In the genomic region with DNA sequence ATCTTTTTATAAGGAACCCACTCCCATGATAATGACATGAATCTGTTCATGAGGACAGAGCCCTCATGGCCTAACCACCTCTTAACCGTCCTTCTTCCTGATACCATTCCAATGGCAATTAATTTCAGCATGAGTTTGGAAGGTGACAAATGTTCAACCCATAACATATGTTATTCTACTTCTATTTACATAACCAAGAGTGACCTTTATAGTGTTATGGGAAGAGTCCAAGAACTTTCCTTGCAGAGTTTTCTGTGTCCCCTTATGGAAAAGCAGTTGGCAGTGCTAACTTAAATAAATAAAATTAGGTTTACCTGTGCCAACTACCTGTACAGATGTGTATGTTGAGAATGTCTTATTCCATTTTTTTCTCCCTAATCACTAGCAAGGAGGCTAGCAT, we compare ENCODE assay signal across 25 cellular contexts.
"Had no signal": no experiment of that assay in that cellular context is flagged by ENCODE, and none has a peak within 500 bp of the region (broad histone marks: within the 10 kb centered on the region; RNA-seq: fewer than 3 reads in every experiment).

No MANE protein-coding gene starts in this region.

- H3K9me3 ChIP-seq: suprapubic skin, testis, thoracic aorta, thyroid gland, transverse colon, upper lobe of left lung, upper lobe of right lung, vagina had no signal

- H3K4me3 ChIP-seq: stomach, suprapubic skin, testis, thoracic aorta, thyroid gland, tibial artery, tibial nerve, transverse colon, upper lobe of left lung, upper lobe of right lung, vagina had no signal

- H3K27ac ChIP-seq: stomach, suprapubic skin, testis, thoracic aorta, thyroid gland, tibial artery, tibial nerve, transverse colon, upper lobe of left lung, upper lobe of right lung, vagina had no signal

- H3K4me1 ChIP-seq: stomach, suprapubic skin, testis, tibial artery, tibial nerve, transverse colon, upper lobe of left lung, upper lobe of right lung, vagina had no signal

- DNase-seq: stimulated activated CD4-positive, alpha-beta T cell treated with anti-CD3 and anti-CD28 coated beads, Interleukin-2, amount 100 ng/mL, for 48 hours; stimulated activated CD4-positive, alpha-beta T cell treated with anti-CD3 and anti-CD28 coated beads, Interleukin-4, amount 100 ng/mL, for 1 hour; stimulated activated CD4-positive, alpha-beta T cell treated with anti-CD3 and anti-CD28 coated beads, Interleukin-4, amount 100 ng/mL, for 24 hours; stimulated activated CD4-positive, alpha-beta T cell treated with anti-CD3 and anti-CD28 coated beads, Interleukin-4, amount 100 ng/mL, for 4 hours; stimulated activated CD8-positive, alpha-beta memory T cell treated with anti-CD3 and anti-CD28 coated beads, Interleukin-4, amount 100 ng/mL, for 48 hours; stimulated activated naive B cell treated with anti-CD40 and anti-IgM and Interleukin-4, amounts not matched to agents 10 μg/mL and 1 μg/mL and 100 μg/mL, for 72 hours; stimulated activated naive CD4-positive, alpha-beta T cell; stimulated activated naive CD4-positive, alpha-beta T cell treated with Interleukin-2 at 50 U/mL for 16 hours; stimulated activated naive CD8-positive, alpha-beta T cell treated with anti-CD3 and anti-CD28 coated beads, Interleukin-15, amount 100 ng/mL, for 72 hours; stimulated activated naive CD8-positive, alpha-beta T cell treated with anti-CD3 and anti-CD28 coated beads, Interleukin-15, Interleukin-2, amounts not matched to agents 100 U/mL and 50 U/mL, for 24 hours; stomach; substantia nigra; testis; thyroid gland; tibial artery; transverse colon; trophoblast cell; upper lobe of left lung; upper lobe of right lung had no signal

- H3K27me3 ChIP-seq: stomach, suprapubic skin, testis, thyroid gland, tibial artery, tibial nerve, transverse colon, upper lobe of left lung, upper lobe of right lung, vagina had no signal

- ATAC-seq: stimulated activated effector memory CD8-positive, alpha-beta T cell treated with anti-CD3 and anti-CD28 coated beads, Interleukin-12 subunit alpha, Interleukin-12 subunit beta, amount 100 ng/mL, for 72 hours; stimulated activated memory B cell treated with anti-CD40 and anti-IgM and Interleukin-4, amounts not matched to agents 10 μg/mL and 1 μg/mL and 100 μg/mL, for 72 hours; stimulated activated naive B cell treated with anti-CD40 and anti-IgM and Interleukin-4, amounts not matched to agents 10 μg/mL and 1 μg/mL and 100 μg/mL, for 72 hours; stimulated activated naive CD8-positive, alpha-beta T cell treated with anti-CD3 and anti-CD28 coated beads, Interleukin-15, amount 100 ng/mL, for 72 hours; stimulated activated naive CD8-positive, alpha-beta T cell treated with anti-CD3 and anti-CD28 coated beads, Interleukin-15, Interleukin-2, amounts not matched to agents 100 U/mL and 50 U/mL, for 24 hours; upper lobe of right lung had no signal

- H3K36me3 ChIP-seq: stomach, suprapubic skin, thoracic aorta, thyroid gland, tibial artery, tibial nerve, transverse colon, upper lobe of left lung, upper lobe of right lung, vagina had no signal
